In the genomic region with DNA sequence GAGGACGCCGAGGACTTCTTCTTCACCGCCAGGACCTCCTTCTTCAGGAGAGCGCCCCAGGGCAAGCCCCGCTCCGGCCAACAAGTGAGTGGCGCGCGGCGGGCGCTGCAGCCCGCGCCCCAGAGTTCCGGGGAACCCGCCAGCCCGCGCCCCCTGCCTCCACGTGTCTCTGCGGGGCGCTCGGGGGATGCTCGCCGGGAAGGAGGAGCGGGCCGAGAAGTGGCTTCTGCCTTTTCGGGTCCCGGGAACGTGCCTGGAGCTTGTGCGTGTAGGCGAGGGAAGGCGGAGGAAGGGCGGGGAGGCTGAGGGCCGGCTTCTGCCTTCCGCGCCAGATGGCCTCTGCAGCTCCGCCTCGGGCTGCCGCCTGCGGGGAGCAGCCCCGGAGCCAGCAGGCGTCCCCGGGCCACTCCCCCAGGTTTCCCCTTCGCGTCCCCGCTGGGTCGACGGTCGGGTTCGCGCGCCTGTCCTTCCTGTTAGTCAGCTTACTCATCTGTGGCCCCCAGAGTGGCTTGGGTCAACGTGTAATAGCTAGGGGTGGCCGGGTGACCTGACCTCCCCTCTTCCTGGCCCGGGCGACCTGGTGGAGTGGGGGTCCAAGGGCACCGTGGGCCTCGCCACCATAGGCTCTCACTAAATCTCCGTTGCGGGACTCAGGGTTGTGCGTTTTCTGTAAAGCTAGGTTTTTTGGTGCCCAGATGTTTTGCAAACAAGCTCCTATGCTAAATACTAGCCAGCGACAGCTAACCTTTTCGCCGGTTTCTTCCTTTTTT, we compare ENCODE assay signal across 1 cellular context.
TF ChIP-seq lines count a peak whose summit lies in the region.

No MANE protein-coding gene starts in this region.

TF ChIP-seq in HepG2, 621 proteins besides CTCF, POLR2A, EP300 and RAD21 (continued from another document and continues in another):
- TF ChIP-seq, protein P1, sequence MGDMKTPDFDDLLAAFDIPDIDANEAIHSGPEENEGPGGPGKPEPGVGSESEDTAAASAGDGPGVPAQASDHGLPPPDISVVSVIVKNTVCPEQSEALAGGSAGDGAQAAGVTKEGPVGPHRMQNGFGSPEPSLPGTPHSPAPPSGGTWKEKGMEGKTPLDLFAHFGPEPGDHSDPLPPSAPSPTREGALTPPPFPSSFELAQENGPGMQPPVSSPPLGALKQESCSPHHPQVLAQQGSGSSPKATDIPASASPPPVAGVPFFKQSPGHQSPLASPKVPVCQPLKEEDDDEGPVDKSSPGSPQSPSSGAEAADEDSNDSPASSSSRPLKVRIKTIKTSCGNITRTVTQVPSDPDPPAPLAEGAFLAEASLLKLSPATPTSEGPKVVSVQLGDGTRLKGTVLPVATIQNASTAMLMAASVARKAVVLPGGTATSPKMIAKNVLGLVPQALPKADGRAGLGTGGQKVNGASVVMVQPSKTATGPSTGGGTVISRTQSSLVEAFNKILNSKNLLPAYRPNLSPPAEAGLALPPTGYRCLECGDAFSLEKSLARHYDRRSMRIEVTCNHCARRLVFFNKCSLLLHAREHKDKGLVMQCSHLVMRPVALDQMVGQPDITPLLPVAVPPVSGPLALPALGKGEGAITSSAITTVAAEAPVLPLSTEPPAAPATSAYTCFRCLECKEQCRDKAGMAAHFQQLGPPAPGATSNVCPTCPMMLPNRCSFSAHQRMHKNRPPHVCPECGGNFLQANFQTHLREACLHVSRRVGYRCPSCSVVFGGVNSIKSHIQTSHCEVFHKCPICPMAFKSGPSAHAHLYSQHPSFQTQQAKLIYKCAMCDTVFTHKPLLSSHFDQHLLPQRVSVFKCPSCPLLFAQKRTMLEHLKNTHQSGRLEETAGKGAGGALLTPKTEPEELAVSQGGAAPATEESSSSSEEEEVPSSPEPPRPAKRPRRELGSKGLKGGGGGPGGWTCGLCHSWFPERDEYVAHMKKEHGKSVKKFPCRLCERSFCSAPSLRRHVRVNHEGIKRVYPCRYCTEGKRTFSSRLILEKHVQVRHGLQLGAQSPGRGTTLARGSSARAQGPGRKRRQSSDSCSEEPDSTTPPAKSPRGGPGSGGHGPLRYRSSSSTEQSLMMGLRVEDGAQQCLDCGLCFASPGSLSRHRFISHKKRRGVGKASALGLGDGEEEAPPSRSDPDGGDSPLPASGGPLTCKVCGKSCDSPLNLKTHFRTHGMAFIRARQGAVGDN (CRISPR knock-in tag; IDR thresholded peaks at IDR 0.05), result peak; percentile 82
- TF ChIP-seq, protein P2, sequence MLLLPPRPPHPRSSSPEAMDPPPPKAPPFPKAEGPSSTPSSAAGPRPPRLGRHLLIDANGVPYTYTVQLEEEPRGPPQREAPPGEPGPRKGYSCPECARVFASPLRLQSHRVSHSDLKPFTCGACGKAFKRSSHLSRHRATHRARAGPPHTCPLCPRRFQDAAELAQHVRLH (CRISPR knock-in tag; IDR thresholded peaks at IDR 0.05; ENCODE audit: borderline replicate concordance, low read depth), result 0 out of 2 replicates have a peak, but pooled peaks have one; percentile 36
- TF ChIP-seq, protein P3, sequence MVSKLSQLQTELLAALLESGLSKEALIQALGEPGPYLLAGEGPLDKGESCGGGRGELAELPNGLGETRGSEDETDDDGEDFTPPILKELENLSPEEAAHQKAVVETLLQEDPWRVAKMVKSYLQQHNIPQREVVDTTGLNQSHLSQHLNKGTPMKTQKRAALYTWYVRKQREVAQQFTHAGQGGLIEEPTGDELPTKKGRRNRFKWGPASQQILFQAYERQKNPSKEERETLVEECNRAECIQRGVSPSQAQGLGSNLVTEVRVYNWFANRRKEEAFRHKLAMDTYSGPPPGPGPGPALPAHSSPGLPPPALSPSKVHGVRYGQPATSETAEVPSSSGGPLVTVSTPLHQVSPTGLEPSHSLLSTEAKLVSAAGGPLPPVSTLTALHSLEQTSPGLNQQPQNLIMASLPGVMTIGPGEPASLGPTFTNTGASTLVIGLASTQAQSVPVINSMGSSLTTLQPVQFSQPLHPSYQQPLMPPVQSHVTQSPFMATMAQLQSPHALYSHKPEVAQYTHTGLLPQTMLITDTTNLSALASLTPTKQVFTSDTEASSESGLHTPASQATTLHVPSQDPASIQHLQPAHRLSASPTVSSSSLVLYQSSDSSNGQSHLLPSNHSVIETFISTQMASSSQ (IDR thresholded peaks at IDR 0.05; ENCODE audit: low read depth), result no peak
- TF ChIP-seq, protein P3 (CRISPR knock-in tag; IDR thresholded peaks at IDR 0.05; ENCODE audit: borderline replicate concordance), result peak; percentile 48; the same call in 1 of the 2 replicates
- TF ChIP-seq IRF2 (CRISPR knock-in tag; IDR thresholded peaks at IDR 0.05), result 0 out of 2 replicates have a peak, but pooled peaks have one; percentile 32
- TF ChIP-seq, protein P4, sequence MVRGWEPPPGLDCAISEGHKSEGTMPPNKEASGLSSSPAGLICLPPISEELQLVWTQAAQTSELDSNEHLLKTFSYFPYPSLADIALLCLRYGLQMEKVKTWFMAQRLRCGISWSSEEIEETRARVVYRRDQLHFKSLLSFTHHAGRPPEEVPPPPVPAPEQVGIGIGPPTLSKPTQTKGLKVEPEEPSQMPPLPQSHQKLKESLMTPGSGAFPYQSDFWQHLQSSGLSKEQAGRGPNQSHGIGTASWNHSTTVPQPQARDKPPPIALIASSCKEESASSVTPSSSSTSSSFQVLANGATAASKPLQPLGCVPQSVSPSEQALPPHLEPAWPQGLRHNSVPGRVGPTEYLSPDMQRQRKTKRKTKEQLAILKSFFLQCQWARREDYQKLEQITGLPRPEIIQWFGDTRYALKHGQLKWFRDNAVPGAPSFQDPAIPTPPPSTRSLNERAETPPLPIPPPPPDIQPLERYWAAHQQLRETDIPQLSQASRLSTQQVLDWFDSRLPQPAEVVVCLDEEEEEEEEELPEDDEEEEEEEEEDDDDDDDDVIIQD (CRISPR knock-in tag; IDR thresholded peaks at IDR 0.05; ENCODE audit: low read depth), result peak; percentile 58; the same call in 1 of the 2 replicates
- TF ChIP-seq, protein P5, sequence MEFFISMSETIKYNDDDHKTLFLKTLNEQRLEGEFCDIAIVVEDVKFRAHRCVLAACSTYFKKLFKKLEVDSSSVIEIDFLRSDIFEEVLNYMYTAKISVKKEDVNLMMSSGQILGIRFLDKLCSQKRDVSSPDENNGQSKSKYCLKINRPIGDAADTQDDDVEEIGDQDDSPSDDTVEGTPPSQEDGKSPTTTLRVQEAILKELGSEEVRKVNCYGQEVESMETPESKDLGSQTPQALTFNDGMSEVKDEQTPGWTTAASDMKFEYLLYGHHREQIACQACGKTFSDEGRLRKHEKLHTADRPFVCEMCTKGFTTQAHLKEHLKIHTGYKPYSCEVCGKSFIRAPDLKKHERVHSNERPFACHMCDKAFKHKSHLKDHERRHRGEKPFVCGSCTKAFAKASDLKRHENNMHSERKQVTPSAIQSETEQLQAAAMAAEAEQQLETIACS (CRISPR knock-in tag; IDR thresholded peaks at IDR 0.05), result peak; percentile 67
- TF ChIP-seq, protein P6, sequence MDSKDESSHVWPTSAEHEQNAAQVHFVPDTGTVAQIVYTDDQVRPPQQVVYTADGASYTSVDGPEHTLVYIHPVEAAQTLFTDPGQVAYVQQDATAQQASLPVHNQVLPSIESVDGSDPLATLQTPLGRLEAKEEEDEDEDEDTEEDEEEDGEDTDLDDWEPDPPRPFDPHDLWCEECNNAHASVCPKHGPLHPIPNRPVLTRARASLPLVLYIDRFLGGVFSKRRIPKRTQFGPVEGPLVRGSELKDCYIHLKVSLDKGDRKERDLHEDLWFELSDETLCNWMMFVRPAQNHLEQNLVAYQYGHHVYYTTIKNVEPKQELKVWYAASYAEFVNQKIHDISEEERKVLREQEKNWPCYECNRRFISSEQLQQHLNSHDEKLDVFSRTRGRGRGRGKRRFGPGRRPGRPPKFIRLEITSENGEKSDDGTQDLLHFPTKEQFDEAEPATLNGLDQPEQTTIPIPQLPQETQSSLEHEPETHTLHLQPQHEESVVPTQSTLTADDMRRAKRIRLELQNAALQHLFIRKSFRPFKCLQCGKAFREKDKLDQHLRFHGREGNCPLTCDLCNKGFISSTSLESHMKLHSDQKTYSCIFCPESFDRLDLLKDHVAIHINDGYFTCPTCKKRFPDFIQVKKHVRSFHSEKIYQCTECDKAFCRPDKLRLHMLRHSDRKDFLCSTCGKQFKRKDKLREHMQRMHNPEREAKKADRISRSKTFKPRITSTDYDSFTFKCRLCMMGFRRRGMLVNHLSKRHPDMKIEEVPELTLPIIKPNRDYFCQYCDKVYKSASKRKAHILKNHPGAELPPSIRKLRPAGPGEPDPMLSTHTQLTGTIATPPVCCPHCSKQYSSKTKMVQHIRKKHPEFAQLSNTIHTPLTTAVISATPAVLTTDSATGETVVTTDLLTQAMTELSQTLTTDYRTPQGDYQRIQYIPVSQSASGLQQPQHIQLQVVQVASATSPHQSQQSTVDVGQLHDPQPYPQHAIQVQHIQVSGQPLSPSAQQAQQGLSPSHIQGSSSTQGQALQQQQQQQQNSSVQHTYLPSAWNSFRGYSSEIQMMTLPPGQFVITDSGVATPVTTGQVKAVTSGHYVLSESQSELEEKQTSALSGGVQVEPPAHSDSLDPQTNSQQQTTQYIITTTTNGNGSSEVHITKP (CRISPR knock-in tag; IDR thresholded peaks at IDR 0.05; ENCODE audit: low read depth), result 0 out of 2 replicates have a peak, but pooled peaks have one; percentile 18
- 0 out of 2 replicates have a peak, but pooled peaks have one; percentile 0 for TF ChIP-seq ZNF441 (CRISPR knock-in tag; IDR thresholded peaks at IDR 0.05; ENCODE audit: borderline replicate concordance)
- no peak for TF ChIP-seq SMC3 (IDR thresholded peaks at IDR 0.05; ENCODE audit: low read length)
- peak; percentile 62 for TF ChIP-seq RARA (CRISPR knock-in tag; IDR thresholded peaks at IDR 0.05)
- TF ChIP-seq, protein P7, sequence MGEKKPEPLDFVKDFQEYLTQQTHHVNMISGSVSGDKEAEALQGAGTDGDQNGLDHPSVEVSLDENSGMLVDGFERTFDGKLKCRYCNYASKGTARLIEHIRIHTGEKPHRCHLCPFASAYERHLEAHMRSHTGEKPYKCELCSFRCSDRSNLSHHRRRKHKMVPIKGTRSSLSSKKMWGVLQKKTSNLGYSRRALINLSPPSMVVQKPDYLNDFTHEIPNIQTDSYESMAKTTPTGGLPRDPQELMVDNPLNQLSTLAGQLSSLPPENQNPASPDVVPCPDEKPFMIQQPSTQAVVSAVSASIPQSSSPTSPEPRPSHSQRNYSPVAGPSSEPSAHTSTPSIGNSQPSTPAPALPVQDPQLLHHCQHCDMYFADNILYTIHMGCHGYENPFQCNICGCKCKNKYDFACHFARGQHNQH (CRISPR knock-in tag; IDR thresholded peaks at IDR 0.05), result peak; percentile 53; the same call in 1 of the 2 replicates
- peak; percentile 24; the same call in 1 of the 2 replicates for TF ChIP-seq NR2C2 (CRISPR knock-in tag; IDR thresholded peaks at IDR 0.05; ENCODE audit: borderline replicate concordance)
- peak; percentile 55 for TF ChIP-seq TAF1 (CRISPR knock-in tag; IDR thresholded peaks at IDR 0.05)
- peak; percentile 72 for TF ChIP-seq ZNF777 (CRISPR knock-in tag; IDR thresholded peaks at IDR 0.05)
- TF ChIP-seq IRX3 (CRISPR knock-in tag; IDR thresholded peaks at IDR 0.05; ENCODE audit: borderline replicate concordance, low read depth), result no peak; the same call in 1 of the 2 replicates
- peak; percentile 3; the same call in 1 of the 2 replicates for TF ChIP-seq ZNF737 (CRISPR knock-in tag; IDR thresholded peaks at IDR 0.05; ENCODE audit: borderline replicate concordance)
- TF ChIP-seq KDM3A (CRISPR knock-in tag; IDR thresholded peaks at IDR 0.05; ENCODE audit: low read depth), result peak; percentile 21; the same call in 1 of the 2 replicates
- TF ChIP-seq HNF4A (CRISPR knock-in tag; IDR thresholded peaks at IDR 0.05), result peak; percentile 7; the same call in 1 of the 2 replicates
- no peak for TF ChIP-seq ZNF234 (CRISPR knock-in tag; conservative IDR thresholded peaks at IDR 0.05)
- no peak for TF ChIP-seq TCF12 (IDR thresholded peaks at IDR 0.05)
- TF ChIP-seq TCF12 (CRISPR knock-in tag; IDR thresholded peaks at IDR 0.05), result 0 out of 2 replicates have a peak, but pooled peaks have one; percentile 35
- TF ChIP-seq NR2F1 (CRISPR knock-in tag; IDR thresholded peaks at IDR 0.05), result peak in 1 of 2 experiments; percentile 29; a peak in 1 of 4 replicates
- peak; percentile 42 for TF ChIP-seq HNRNPK (IDR thresholded peaks at IDR 0.05; ENCODE audit: low read depth, low read length, poor library complexity, severe bottlenecking)
- TF ChIP-seq, protein P8, sequence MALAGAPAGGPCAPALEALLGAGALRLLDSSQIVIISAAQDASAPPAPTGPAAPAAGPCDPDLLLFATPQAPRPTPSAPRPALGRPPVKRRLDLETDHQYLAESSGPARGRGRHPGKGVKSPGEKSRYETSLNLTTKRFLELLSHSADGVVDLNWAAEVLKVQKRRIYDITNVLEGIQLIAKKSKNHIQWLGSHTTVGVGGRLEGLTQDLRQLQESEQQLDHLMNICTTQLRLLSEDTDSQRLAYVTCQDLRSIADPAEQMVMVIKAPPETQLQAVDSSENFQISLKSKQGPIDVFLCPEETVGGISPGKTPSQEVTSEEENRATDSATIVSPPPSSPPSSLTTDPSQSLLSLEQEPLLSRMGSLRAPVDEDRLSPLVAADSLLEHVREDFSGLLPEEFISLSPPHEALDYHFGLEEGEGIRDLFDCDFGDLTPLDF (CRISPR knock-in tag; IDR thresholded peaks at IDR 0.05), result peak; percentile 50; the same call in 1 of the 2 replicates
- TF ChIP-seq FOXP1 (IDR thresholded peaks at IDR 0.05), result no peak
- TF ChIP-seq FOXP1 (CRISPR knock-in tag; IDR thresholded peaks at IDR 0.05), result no peak
- no peak for TF ChIP-seq ZNF33A (CRISPR knock-in tag; IDR thresholded peaks at IDR 0.05; ENCODE audit: borderline replicate concordance)
